ENCODE assay signal across 4 cellular contexts in the genomic region with DNA sequence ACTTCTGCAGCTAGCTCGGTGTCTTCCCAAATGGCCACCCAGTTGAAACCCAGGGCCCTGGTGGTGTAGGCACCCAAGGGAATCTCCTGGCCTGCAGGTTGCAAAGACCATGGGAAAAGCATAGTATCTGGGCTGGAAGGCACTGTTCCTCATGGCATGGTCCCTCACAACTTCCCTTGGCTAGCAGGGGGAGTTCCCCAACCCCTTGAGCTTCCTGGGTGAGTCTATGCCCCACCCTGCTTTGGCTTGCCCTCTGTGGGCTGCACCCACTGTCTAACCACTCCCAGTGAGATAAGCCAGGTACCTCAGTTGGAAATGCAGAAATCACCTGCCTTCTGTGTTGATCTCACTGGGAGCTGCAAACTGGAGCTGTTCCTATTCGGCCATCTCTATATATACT. TPM values are rescaled to one million over a fixed set of nuclear protein-coding genes. Genes with fewer than 3 reads are reported as not detected.
"Had no signal": no experiment of that assay in that cellular context is flagged by ENCODE, and none has a peak within 500 bp of the region (broad histone marks: within the 10 kb centered on the region; RNA-seq: fewer than 3 reads in every experiment).

No MANE protein-coding gene starts in this region.

RNA-seq across cellular contexts. Expression of a gene that starts 18.3 kb away (rescaled TPM):
- total RNA-seq: HepG2, HFFc6, HT1080 had no signal
- polyA plus RNA-seq: HepG2, IgD-negative memory B cell had no signal
